Comparison of ENCODE assay signal across 25 cellular contexts in the genomic region with DNA sequence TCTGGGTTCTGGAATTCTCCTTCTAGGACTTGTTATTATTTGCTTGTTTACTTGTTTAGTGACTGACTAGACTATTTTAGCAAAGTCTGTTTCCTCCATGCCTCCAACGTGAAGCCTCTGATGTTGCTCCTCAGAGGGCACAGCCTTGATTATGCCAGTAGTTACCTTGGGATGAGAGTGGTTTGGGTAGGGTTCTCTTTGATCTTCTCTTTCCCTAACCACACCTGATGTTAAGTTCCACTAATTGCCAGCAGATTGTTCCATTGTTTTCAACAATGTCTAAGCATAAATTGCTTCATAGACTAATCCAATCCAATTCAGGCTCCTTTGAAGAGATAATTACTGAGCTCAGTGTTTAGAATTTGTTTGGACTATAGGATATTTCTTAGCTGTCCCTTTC.
"Had no signal": no experiment of that assay in that cellular context is flagged by ENCODE, and none has a peak within 500 bp of the region (broad histone marks: within the 10 kb centered on the region; RNA-seq: fewer than 3 reads in every experiment).

No MANE protein-coding gene starts in this region.

- H3K4me3 ChIP-seq: ascending aorta, cardiac muscle cell had no signal

- H3K4me1 ChIP-seq: ascending aorta had no signal

- H3K36me3 ChIP-seq: ascending aorta, cardiac muscle cell had no signal

- H3K27ac ChIP-seq: ascending aorta, cardiac muscle cell, VCaP had no signal

- DNase-seq: activated B cell treated with CpG ODN at 0.5 μM for 24 hours; activated CD4-positive, alpha-beta memory T cell treated with anti-CD3 and anti-CD28 coated beads for 36 hours; activated CD4-positive, alpha-beta T cell treated with anti-CD3 and anti-CD28 coated beads for 4 hours; activated CD4-positive, alpha-beta T cell treated with anti-CD3 and anti-CD28 coated beads, Interleukin-2, amount 10 ng/mL, durations not matched to agents 24 days and 14 days; activated CD4-positive, alpha-beta T cell treated with anti-CD3 and anti-CD28 coated beads, Interleukin-2, amount 50 U/mL, for 1 hour; activated CD4-positive, alpha-beta T cell treated with anti-CD3 and anti-CD28 coated beads, Interleukin-2, amount 50 U/mL, for 4 hours; activated CD4-positive, CD25-positive, alpha-beta regulatory T cell treated with anti-CD3 and anti-CD28 coated beads, Interleukin-2, amount 50 U/mL, for 72 hours; activated CD8-positive, alpha-beta memory T cell treated with anti-CD3 and anti-CD28 coated beads, Interleukin-2, amount 50 U/mL, for 48 hours; activated CD8-positive, alpha-beta T cell treated with anti-CD3 and anti-CD28 coated beads for 36 hours; activated effector memory CD4-positive, alpha-beta T cell treated with Interleukin-2 at 50 U/mL for 16 hours; activated gamma-delta T cell; activated naive CD4-positive, alpha-beta T cell treated with anti-CD3 and anti-CD28 coated beads, Interleukin-2, amount 10 ng/mL, durations not matched to agents 7 days and 5 days; activated naive CD4-positive, alpha-beta T cell treated with Interleukin-2 at 50 U/mL for 16 hours; activated naive CD8-positive, alpha-beta T cell treated with anti-CD3 and anti-CD28 coated beads, Interleukin-2, amount 10 ng/mL, durations not matched to agents 7 days and 5 days; activated naive CD8-positive, alpha-beta T cell treated with anti-CD3 and anti-CD28 coated beads, Interleukin-2, amount 50 U/mL, for 24 hours; activated T-cell treated with anti-CD3 and anti-CD28 coated beads, Interleukin-2, amount 50 U/mL, for 24 hours; activated T-cell treated with anti-CD3 and anti-CD28 coated beads, Interleukin-2, amount 50 U/mL, for 48 hours; amygdala; anterior cingulate cortex; central memory CD4-positive, alpha-beta T cell; T-helper 17 cell; T-helper 9 cell had no signal

- H3K9me3 ChIP-seq: ascending aorta had no signal

- H3K27me3 ChIP-seq: cardiac muscle cell had no signal

- ATAC-seq: activated CD8-positive, alpha-beta T cell treated with anti-CD3 and anti-CD28 coated beads for 36 hours; activated naive CD8-positive, alpha-beta T cell treated with anti-CD3 and anti-CD28 coated beads, Interleukin-2, amount 50 U/mL, for 24 hours; T-helper 17 cell had no signal
